ENCODE assay signal across 23 cellular contexts in genomic region chr17:45845376-45846185, GRCh38. TPM values are rescaled to one million over a fixed set of nuclear protein-coding genes. Genes with fewer than 3 reads are reported as not detected.
A peak's percentile ranks its signal among the peaks of the same experiment; 100 is the strongest.
DNase-seq lines count a peak whose midpoint lies in the region; ATAC-seq, FAIRE-seq and TF ChIP-seq lines count a peak whose summit lies in the region.
"Had no signal": no experiment of that assay in that cellular context is flagged by ENCODE, and none has a peak within 500 bp of the region (broad histone marks: within the 10 kb centered on the region; RNA-seq: fewer than 3 reads in every experiment).

No MANE protein-coding gene starts in this region.

- ATAC-seq in lower lobe of right lung (no peak), GM21737 (IDR thresholded peaks at IDR 0.05; ENCODE audit: unreplicated experiment) (no peak)
- ATAC-seq: GM23338, HCT116 had no signal

- no peaks in the 10 kb centered on the region for H3K9me3 ChIP-seq in lower lobe of right lung
- no peaks in the 10 kb centered on the region for H3K9me3 ChIP-seq in osteoblast (ENCODE audit: low read depth, low read length)
- no peaks in the 10 kb centered on the region for H3K9me3 ChIP-seq in right atrium auricular region

- H2AFZ ChIP-seq in osteoblast (ENCODE audit: low read length), result no peak overlapping the region
- H2AFZ ChIP-seq: GM23338 had no signal

- no peak overlapping the region for H3K4me3 ChIP-seq in lower lobe of right lung
- no peak overlapping the region for H3K4me3 ChIP-seq in osteoblast (ENCODE audit: insufficient read depth, low read length)
- no peak overlapping the region for H3K4me3 ChIP-seq in right atrium auricular region
- H3K4me3 ChIP-seq: GM23338 had no signal

- H3K79me2 ChIP-seq in osteoblast (ENCODE audit: insufficient read depth, low read length), result no peaks in the 10 kb centered on the region

- H3K27ac Mint-ChIP-seq in chondrocyte (ENCODE audit: unreplicated experiment), result no peak overlapping the region
- H3K27ac Mint-ChIP-seq in activated CD4-positive, alpha-beta T cell treated with anti-CD3 and anti-CD28 coated beads, Interleukin-2, amount 10 ng/mL, durations not matched to agents 24 days and 14 days, result no peak overlapping the region
- H3K27ac Mint-ChIP-seq: CD4-positive, alpha-beta memory T cell; GM23338; H9 had no signal

- no peaks in the 10 kb centered on the region for H4K20me1 ChIP-seq in osteoblast (ENCODE audit: insufficient read depth, low read length)

- no peaks in the 10 kb centered on the region for H3K9me3 Mint-ChIP-seq in chondrocyte (ENCODE audit: low read depth)
- no peaks in the 10 kb centered on the region for H3K9me3 Mint-ChIP-seq in activated CD4-positive, alpha-beta T cell treated with anti-CD3 and anti-CD28 coated beads, Interleukin-2, amount 10 ng/mL, durations not matched to agents 24 days and 14 days
- H3K9me3 Mint-ChIP-seq: CD4-positive, alpha-beta memory T cell; GM23338; H9 had no signal

- H3K36me3 Mint-ChIP-seq in chondrocyte (ENCODE audit: low read depth), result no peaks in the 10 kb centered on the region
- no peaks in the 10 kb centered on the region for H3K36me3 Mint-ChIP-seq in activated CD4-positive, alpha-beta T cell treated with anti-CD3 and anti-CD28 coated beads, Interleukin-2, amount 10 ng/mL, durations not matched to agents 24 days and 14 days (ENCODE audit: low read depth)
- H3K36me3 Mint-ChIP-seq: CD4-positive, alpha-beta memory T cell had no signal

- H3K27me3 Mint-ChIP-seq in chondrocyte (ENCODE audit: low read depth), result peaks cover 26% of the 10 kb centered on the region
- no peaks in the 10 kb centered on the region for H3K27me3 Mint-ChIP-seq in activated CD4-positive, alpha-beta T cell treated with anti-CD3 and anti-CD28 coated beads, Interleukin-2, amount 10 ng/mL, durations not matched to agents 24 days and 14 days

- H3K4me2 ChIP-seq in osteoblast (ENCODE audit: insufficient read depth, low read length), result no peak overlapping the region
- H3K4me2 ChIP-seq: GM23338 had no signal

- no peak overlapping the region for H3K4me3 Mint-ChIP-seq in chondrocyte (ENCODE audit: unreplicated experiment)
- no peak overlapping the region for H3K4me3 Mint-ChIP-seq in activated CD4-positive, alpha-beta T cell treated with anti-CD3 and anti-CD28 coated beads, Interleukin-2, amount 10 ng/mL, durations not matched to agents 24 days and 14 days
- H3K4me3 Mint-ChIP-seq: GM23338, H9 had no signal

- no peak overlapping the region for H3K27ac ChIP-seq in lower lobe of right lung
- no peak overlapping the region for H3K27ac ChIP-seq in osteoblast (ENCODE audit: low read depth, low read length)
- H3K27ac ChIP-seq in right atrium auricular region, result no peak overlapping the region

- H3K4me1 ChIP-seq in lower lobe of right lung (no peaks in the 10 kb centered on the region), osteoblast (ENCODE audit: insufficient read depth, low read length) (no peaks in the 10 kb centered on the region), right atrium auricular region (no peaks in the 10 kb centered on the region)

- H3K36me3 ChIP-seq in lower lobe of right lung, result no peaks in the 10 kb centered on the region
- H3K36me3 ChIP-seq in osteoblast (ENCODE audit: insufficient read depth, low read length), result no peaks in the 10 kb centered on the region
- H3K36me3 ChIP-seq in right atrium auricular region, result no peaks in the 10 kb centered on the region

- peak; percentile 66 for FAIRE-seq in HTR-8/SVneo (lab: Jason Lieb, UNC)
- FAIRE-seq: GM12891, GM18507 had no signal

- DNase-seq in HTR-8/SVneo (ENCODE audit: insufficient read length, low spot score) (no peak), chondrocyte (ENCODE audit: low spot score) (peak; percentile 63), lower lobe of right lung (peak; percentile 33), osteoblast (ENCODE audit: insufficient read length, low spot score, missing footprints) (peak; percentile 65), right atrium auricular region (ENCODE audit: low spot score) (no peak)
- DNase-seq in activated CD4-positive, alpha-beta T cell treated with anti-CD3 and anti-CD28 coated beads, Interleukin-2, amount 10 ng/mL, durations not matched to agents 24 days and 14 days, result no peak
- DNase-seq: C1 segment of cervical spinal cord; Calu3; CD4-positive, alpha-beta memory T cell; COR-L47; DMS79 treated with DMSO at 0.1 percent for 48 hours; GF-D8; H9 had no signal

- no peaks in the 10 kb centered on the region for H3K4me1 Mint-ChIP-seq in chondrocyte (ENCODE audit: low read depth)
- H3K4me1 Mint-ChIP-seq in activated CD4-positive, alpha-beta T cell treated with anti-CD3 and anti-CD28 coated beads, Interleukin-2, amount 10 ng/mL, durations not matched to agents 24 days and 14 days, result no peaks in the 10 kb centered on the region
- H3K4me1 Mint-ChIP-seq: CD4-positive, alpha-beta memory T cell; GM23338; H9 had no signal

- no peak for TF ChIP-seq CTCF in chondrocyte (IDR thresholded peaks at IDR 0.05)
- TF ChIP-seq CTCF in lower lobe of right lung (IDR thresholded peaks at IDR 0.05), result no peak
- no peak for TF ChIP-seq CTCF in osteoblast (IDR thresholded peaks at IDR 0.05; ENCODE audit: extremely low read depth, low read depth, low read length)
- no peak for TF ChIP-seq CTCF in right atrium auricular region (IDR thresholded peaks at IDR 0.05)

- intact Hi-C loops in lower lobe of right lung (cut with DNase I), result no loop called here
- intact Hi-C loops in activated CD4-positive, alpha-beta T cell treated with anti-CD3 and anti-CD28 coated beads, Interleukin-2, amount 10 ng/mL, durations not matched to agents 24 days and 14 days (cut with micrococcal nuclease), result no loop called here

- H3K27me3 ChIP-seq in lower lobe of right lung (ENCODE audit: low read depth) (peaks cover 5% of the 10 kb centered on the region), osteoblast (ENCODE audit: insufficient read depth, low read length) (no peaks in the 10 kb centered on the region), right atrium auricular region (no peaks in the 10 kb centered on the region)

RNA-seq across cellular contexts. Expression of gene SPPL2C, which starts 0.9 kb away (rescaled TPM):
- not detected in 3 replicates for total RNA-seq in chondrocyte
- not detected for total RNA-seq in lower lobe of right lung
- total RNA-seq in osteoblast, result not detected in 2 replicates
- not detected in 2 replicates for total RNA-seq in activated CD4-positive, alpha-beta T cell treated with anti-CD3 and anti-CD28 coated beads, Interleukin-2, amount 10 ng/mL, durations not matched to agents 24 days and 14 days
- not detected for total RNA-seq in right atrium auricular region
- total RNA-seq: A172; A673; Calu3; CD4-positive, alpha-beta memory T cell; Daoy; G401; H4; H9 had no signal

RNA-seq across cellular contexts. Expression of gene MAPT, which starts 48.8 kb away (rescaled TPM):
- 2.9 to 6.1 TPM (median 4.5 TPM) in 3 replicates for total RNA-seq in chondrocyte
- 5.5 TPM for total RNA-seq in lower lobe of right lung
- 0.29 and 0.36 TPM in 2 replicates for total RNA-seq in osteoblast
- total RNA-seq in activated CD4-positive, alpha-beta T cell treated with anti-CD3 and anti-CD28 coated beads, Interleukin-2, amount 10 ng/mL, durations not matched to agents 24 days and 14 days, result 0.37 and 0.47 TPM in 2 replicates
- total RNA-seq in right atrium auricular region, result 10 to 100 TPM in 1 of 2 donors, 1 to 10 TPM in 1; 7.8 to 23.0 TPM

Comparison
In these comparisons a context has a peak if more than half of its experiments do, and no peak if none do; other contexts are left out.
1. DNase-seq: peak in chondrocyte (single experiment), lower lobe of right lung (single experiment) and osteoblast (single experiment); none in HTR-8/SVneo (single experiment), activated CD4-positive, alpha-beta T cell treated with anti-CD3 and anti-CD28 coated beads, Interleukin-2, amount 10 ng/mL, durations not matched to agents 24 days and 14 days (single experiment) and right atrium auricular region (single experiment).